8 cellular contexts compared by ENCODE assay signal in genomic region chr17:39194089-39194984, GRCh38. TPM values are rescaled to one million over a fixed set of nuclear protein-coding genes. Genes with fewer than 3 reads are reported as not detected.
A peak's percentile ranks its signal among the peaks of the same experiment; 100 is the strongest.
DNase-seq lines count a peak whose midpoint lies in the region; ATAC-seq and TF ChIP-seq lines count a peak whose summit lies in the region.

No MANE protein-coding gene starts in this region.

- no peak overlapping the region for H2BK120ac ChIP-seq in neuronal stem cell (ENCODE audit: low read depth, low read length)

- peak overlapping the region; percentile 58 for H3K4me2 ChIP-seq in neuronal stem cell (ENCODE audit: insufficient read depth, low read length, poor library complexity, severe bottlenecking)

- no peak overlapping the region for H3K4ac ChIP-seq in neuronal stem cell (ENCODE audit: low read length)

- no peaks in the 10 kb centered on the region for H3K9me3 Mint-ChIP-seq in Calu3 (ENCODE audit: low read depth, unreplicated experiment)

- H3K23ac ChIP-seq in neuronal stem cell (ENCODE audit: low read depth, low read length, poor library complexity): peak overlapping the region; percentile 57

- peaks cover 28 to 36% of the 10 kb centered on the region in 2 donors for H3K36me3 ChIP-seq in neuronal stem cell (replicated peaks in 1 of 2; ENCODE audit: control insufficient read depth in 2 of 2, insufficient read depth in 2 of 2, low read length in 2 of 2)

- no peak overlapping the region for H3K27ac Mint-ChIP-seq in Calu3 (ENCODE audit: unreplicated experiment)

- no peak overlapping the region for H3K14ac ChIP-seq in neuronal stem cell (ENCODE audit: low read length)

- CTCF ChIA-PET in Calu3 (lab: Charles Lee): interaction anchor here (0.7 to 4.0 kb wide), 12 partner anchors 8 to 1486 kb away, joined by 3 to 26 read pairs (median 5); no protein-coding TSS in a partner anchor

- ATAC-seq in HG02870 (IDR thresholded peaks at IDR 0.05; ENCODE audit: unreplicated experiment): no peak
- no peak for ATAC-seq in HG02852 (IDR thresholded peaks at IDR 0.05; ENCODE audit: unreplicated experiment)
- ATAC-seq in GM21360 (IDR thresholded peaks at IDR 0.05; ENCODE audit: unreplicated experiment): no peak

- no peaks in the 10 kb centered on the region for H3K27me3 ChIP-seq in neuronal stem cell (ENCODE audit: control insufficient read depth in 3 of 3, insufficient read depth in 3 of 3, low read depth in 1 of 3, low read length in 3 of 3)

- peak overlapping the region; percentile 78 for H2BK12ac ChIP-seq in neuronal stem cell (ENCODE audit: low read length)

- peaks cover 0 to 2% of the 10 kb centered on the region in 2 donors for H3K9me3 ChIP-seq in neuronal stem cell (replicated peaks in 1 of 2; ENCODE audit: control insufficient read depth in 2 of 2, insufficient read depth in 1 of 2, low read depth in 1 of 2, low read length in 2 of 2)

- no TSS peak for BruUV-seq in Calu3 (replicated peaks; lab: Mats Ljungman, UMichigan)

- H3K27me3 Mint-ChIP-seq in Calu3 (ENCODE audit: unreplicated experiment): no peaks in the 10 kb centered on the region

- H3K9ac ChIP-seq in neuronal stem cell (ENCODE audit: low read depth, low read length, poor library complexity): peak overlapping the region; percentile 64

- TF ChIP-seq CTCF in Calu3 (IDR thresholded peaks at IDR 0.05; ENCODE audit: unreplicated experiment) (peak; percentile 83), fibroblast of mammary gland (conservative IDR thresholded peaks at IDR 0.05; ENCODE audit: control insufficient read depth, insufficient read depth, low read depth, low read length) (peak; percentile 50)

- peaks cover 13% of the 10 kb centered on the region for H3K4me1 Mint-ChIP-seq in Calu3 (ENCODE audit: low read depth, unreplicated experiment)

- peak overlapping the region; percentile 55 for H2BK15ac ChIP-seq in neuronal stem cell (ENCODE audit: low read length)

- H3K4me3 Mint-ChIP-seq in Calu3 (ENCODE audit: low read depth, unreplicated experiment): no peak overlapping the region

- H2AK5ac ChIP-seq in neuronal stem cell (ENCODE audit: low read depth, low read length): peak overlapping the region; percentile 62

- H3K4me1 ChIP-seq in neuronal stem cell (ENCODE audit: control insufficient read depth in 2 of 2, insufficient read depth in 1 of 2, low read depth in 1 of 2, low read length in 2 of 2): peaks cover 9 to 28% of the 10 kb centered on the region in 2 donors

- H2BK5ac ChIP-seq in neuronal stem cell (ENCODE audit: low read length): peak overlapping the region; percentile 16

- H3K27ac ChIP-seq in neuronal stem cell (replicated peaks; ENCODE audit: low read length): peak overlapping the region; percentile 69

- H4K91ac ChIP-seq in neuronal stem cell (ENCODE audit: low read depth, low read length, poor library complexity): no peak overlapping the region

- no CpG with 5 or more reads among the region's 20 CpGs for WGBS in neuronal stem cell (ENCODE audit: extremely low coverage in 2 of 2, insufficient read length in 2 of 2, insufficient replicate concordance in 1 of 2), 2 donors

- no peak overlapping the region for H4K8ac ChIP-seq in neuronal stem cell (ENCODE audit: low read depth, low read length)

- DNase-seq in Calu3 (peak; percentile 79), NOMO-1 treated with DMSO at 0.1 percent for 48 hours (lab: John Stamatoyannopoulos, UW; ENCODE audit: unreplicated experiment) (peak; percentile 41), fibroblast of mammary gland (ENCODE audit: low read depth) (peak; percentile 65), neuronal stem cell (ENCODE audit: low spot score) (peak; percentile 36), OCI-M2 (lab: John Stamatoyannopoulos, UW; ENCODE audit: unreplicated experiment) (no peak)

- H3K79me1 ChIP-seq in neuronal stem cell (ENCODE audit: low read depth, low read length): peaks cover 14% of the 10 kb centered on the region

- H3K4me3 ChIP-seq in fibroblast of mammary gland (ENCODE audit: control insufficient read depth, low read depth, low read length) (no peak overlapping the region), neuronal stem cell (ENCODE audit: low read length in 2 of 2) (peak overlapping the region in 1 of 2 donors; percentile 18)

- H3K18ac ChIP-seq in neuronal stem cell (ENCODE audit: low read length): peak overlapping the region; percentile 61

- H2AFZ ChIP-seq in neuronal stem cell (ENCODE audit: low read length): no peak overlapping the region

- H3K36me3 Mint-ChIP-seq in Calu3 (ENCODE audit: insufficient read depth, unreplicated experiment): peaks cover 39% of the 10 kb centered on the region

- intact Hi-C loops in Calu3 (cut with micrococcal nuclease; ENCODE audit: unreplicated experiment): no loop called here

RNA-seq across cellular contexts. Expression of gene CACNB1, which starts 3.1 kb away (rescaled TPM):
- 44.1 and 52.1 TPM in 2 replicates for total RNA-seq in Calu3 (2022)
- polyA plus RNA-seq in neuronal stem cell (2013, experiment 1 of 2): 5.8 TPM
- polyA plus RNA-seq in neuronal stem cell (2013, experiment 2 of 2): 5.9 TPM

RNA-seq across cellular contexts. Expression of gene RPL19, which starts 5.7 kb away (rescaled TPM):
- total RNA-seq in Calu3 (2022): 6,584 and 6,763 TPM in 2 replicates
- polyA plus RNA-seq in neuronal stem cell (2013, experiment 1 of 2): 2,934 TPM
- polyA plus RNA-seq in neuronal stem cell (2013, experiment 2 of 2): 2,874 TPM

RNA-seq across cellular contexts. Expression of gene ARL5C, which starts 28.4 kb away (rescaled TPM):
- not detected in 2 replicates for total RNA-seq in Calu3 (2022)
- polyA plus RNA-seq in neuronal stem cell (2013, experiment 1 of 2): not detected
- polyA plus RNA-seq in neuronal stem cell (2013, experiment 2 of 2): not detected

RNA-seq across cellular contexts. Expression of gene STAC2, which starts 31.4 kb away (rescaled TPM):
- not detected in 2 replicates for total RNA-seq in Calu3 (2022)
- polyA plus RNA-seq in neuronal stem cell (2013, experiment 1 of 2): 3.2 TPM
- 3.3 TPM for polyA plus RNA-seq in neuronal stem cell (2013, experiment 2 of 2)

RNA-seq across cellular contexts. Expression of gene PLXDC1, which starts 42.9 kb away (rescaled TPM):
- total RNA-seq in Calu3 (2022): 0.39 and 0.52 TPM in 2 replicates
- 0.56 TPM for polyA plus RNA-seq in neuronal stem cell (2013, experiment 1 of 2)
- 0.46 TPM for polyA plus RNA-seq in neuronal stem cell (2013, experiment 2 of 2)
